ENCODE assay signal across 15 cellular contexts in the genomic region with DNA sequence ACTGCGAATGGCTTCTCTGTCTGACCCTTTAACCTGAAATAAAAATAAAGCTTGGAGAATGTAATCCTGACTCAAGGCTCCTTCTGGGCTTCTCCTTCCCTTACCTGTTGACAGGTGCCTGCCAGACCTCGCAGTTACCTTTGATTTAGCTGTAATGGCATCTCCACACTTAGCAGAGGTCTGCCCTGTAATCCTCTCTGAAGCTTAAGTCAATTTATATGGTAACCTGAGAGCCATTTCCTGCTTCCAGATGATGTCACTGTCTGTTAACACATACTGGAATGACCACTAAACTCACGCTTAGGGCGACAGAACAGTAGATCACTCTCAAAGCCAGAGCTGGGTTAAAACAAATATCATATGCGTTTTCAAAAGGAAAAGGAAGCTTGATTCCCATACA. TPM values are rescaled to one million over a fixed set of nuclear protein-coding genes. Genes with fewer than 3 reads are reported as not detected.
DNase-seq lines count a peak whose midpoint lies in the region; ATAC-seq and TF ChIP-seq lines count a peak whose summit lies in the region.
"Had no signal": no experiment of that assay in that cellular context is flagged by ENCODE, and none has a peak within 500 bp of the region (broad histone marks: within the 10 kb centered on the region; RNA-seq: fewer than 3 reads in every experiment).

No MANE protein-coding gene starts in this region.

- H4K20me1 ChIP-seq in HCT116 (ENCODE audit: insufficient read depth) = no peaks in the 10 kb centered on the region

- TF ChIP-seq CTCF in HCT116 (IDR thresholded peaks at IDR 0.05 in 2 of 3, conservative IDR thresholded peaks at IDR 0.05 in 1 of 3; ENCODE audit: borderline replicate concordance in 1 of 3, insufficient read depth in 1 of 3, low read depth in 2 of 3, low read length in 2 of 3) (no peak), WTC11 (IDR thresholded peaks at IDR 0.05) (no peak), omental fat pad (IDR thresholded peaks at IDR 0.05) (no peak)

- H3K36me3 Mint-ChIP-seq in WTC11 = no peaks in the 10 kb centered on the region
- no peaks in the 10 kb centered on the region for H3K36me3 Mint-ChIP-seq in stimulated activated naive B cell treated with anti-CD40 and anti-IgM and Interleukin-4, amounts not matched to agents 10 μg/mL and 1 μg/mL and 100 μg/mL, for 72 hours

- no peak overlapping the region for H3K4me2 ChIP-seq in HCT116 (ENCODE audit: low read length)
- H3K4me2 ChIP-seq in mesendoderm (ENCODE audit: low read length) = no peak overlapping the region

- no peaks in the 10 kb centered on the region for H3K9me3 ChIP-seq in HCT116 (ENCODE audit: control insufficient read depth in 1 of 2, insufficient read depth in 1 of 2, low read depth in 1 of 2, low read length in 2 of 2)

- H3K56ac ChIP-seq in mesendoderm (ENCODE audit: low read length) = no peak overlapping the region

- H2BK5ac ChIP-seq in mesendoderm (ENCODE audit: low read length) = no peak overlapping the region

- H3K4me1 Mint-ChIP-seq in WTC11 = peaks cover 26% of the 10 kb centered on the region
- no peaks in the 10 kb centered on the region for H3K4me1 Mint-ChIP-seq in stimulated activated naive B cell treated with anti-CD40 and anti-IgM and Interleukin-4, amounts not matched to agents 10 μg/mL and 1 μg/mL and 100 μg/mL, for 72 hours

- no peaks in the 10 kb centered on the region for H3K79me2 ChIP-seq in HCT116 (ENCODE audit: insufficient read depth, low read length)
- no peaks in the 10 kb centered on the region for H3K79me2 ChIP-seq in mesendoderm (ENCODE audit: control insufficient read depth, insufficient read depth, low read length)

- peak; percentile 22; the same call in 1 of the 2 replicates for TF ChIP-seq RAD21 in HCT116 (IDR thresholded peaks at IDR 0.05; ENCODE audit: low read depth)

- H4K8ac ChIP-seq in mesendoderm (ENCODE audit: low read depth, low read length) = no peak overlapping the region

- no CpG with 5 or more reads among the region's 5 CpGs for WGBS in mesendoderm (ENCODE audit: extremely low coverage, insufficient coverage, low lambda C conversion rate)

- H3K4me3 ChIP-seq in HCT116 (replicated peaks in 1 of 2; ENCODE audit: low read depth in 1 of 2, low read length in 2 of 2) (no peak overlapping the region), mesendoderm (ENCODE audit: low read length) (no peak overlapping the region)

- no peak overlapping the region for H3K18ac ChIP-seq in mesendoderm (ENCODE audit: low read length)

- H3K4me1 ChIP-seq in HCT116 (ENCODE audit: control insufficient read depth in 1 of 2, insufficient read depth in 2 of 2, low read length in 2 of 2) (peaks cover 0 to 7% of the 10 kb centered on the region in 2 experiments; a peak in 1 of 4 replicates), mesendoderm (ENCODE audit: control insufficient read depth, low read depth, low read length) (no peaks in the 10 kb centered on the region)

- ATAC-seq in HCT116 = no peak
- ATAC-seq in WTC11 = peak; percentile 32
- ATAC-seq in HG03354 (IDR thresholded peaks at IDR 0.05; ENCODE audit: poor library complexity, severe bottlenecking, unreplicated experiment) = no peak
- ATAC-seq in omental fat pad (ENCODE audit: low FRiP score) = no peak
- ATAC-seq in stimulated activated naive B cell treated with anti-CD40 and anti-IgM and Interleukin-4, amounts not matched to agents 10 μg/mL and 1 μg/mL and 100 μg/mL, for 72 hours (replicated peaks) = no peak

- H3K27ac ChIP-seq in HCT116 (ENCODE audit: low read depth, low read length) (no peak overlapping the region), mesendoderm (ENCODE audit: low read depth, low read length) (no peak overlapping the region)

- no peaks in the 10 kb centered on the region for H3K79me1 ChIP-seq in mesendoderm (ENCODE audit: low read length)

- no peaks in the 10 kb centered on the region for H3K9me3 Mint-ChIP-seq in WTC11
- no peaks in the 10 kb centered on the region for H3K9me3 Mint-ChIP-seq in stimulated activated naive B cell treated with anti-CD40 and anti-IgM and Interleukin-4, amounts not matched to agents 10 μg/mL and 1 μg/mL and 100 μg/mL, for 72 hours
- H3K9me3 Mint-ChIP-seq: stimulated activated naive CD8-positive, alpha-beta T cell treated with anti-CD3 and anti-CD28 coated beads, Interleukin-15, Interleukin-2, amounts not matched to agents 100 ng/mL and 50 ng/mL, for 24 hours had no signal

- H3K27me3 ChIP-seq in HCT116 (ENCODE audit: insufficient read depth, low read length) (peaks cover under 1% of the 10 kb centered on the region; the same call in 1 of the 2 replicates), mesendoderm (ENCODE audit: insufficient read depth, low read length, poor library complexity) (no peaks in the 10 kb centered on the region)

- no peaks in the 10 kb centered on the region for H3K36me3 ChIP-seq in HCT116 (ENCODE audit: control insufficient read depth in 1 of 2, insufficient read depth in 2 of 2, low read length in 2 of 2)
- no peaks in the 10 kb centered on the region for H3K36me3 ChIP-seq in mesendoderm (ENCODE audit: control insufficient read depth, insufficient read depth, low read length)

- no peak overlapping the region for H3K27ac Mint-ChIP-seq in WTC11
- no peak overlapping the region for H3K27ac Mint-ChIP-seq in stimulated activated naive B cell treated with anti-CD40 and anti-IgM and Interleukin-4, amounts not matched to agents 10 μg/mL and 1 μg/mL and 100 μg/mL, for 72 hours
- H3K27ac Mint-ChIP-seq: stimulated activated naive CD8-positive, alpha-beta T cell treated with anti-CD3 and anti-CD28 coated beads, Interleukin-15, Interleukin-2, amounts not matched to agents 100 ng/mL and 50 ng/mL, for 24 hours had no signal

- no peak overlapping the region for H3K23ac ChIP-seq in mesendoderm (ENCODE audit: low read length)

- no peak overlapping the region for H3K9ac ChIP-seq in HCT116 (ENCODE audit: low read length)
- no peak overlapping the region for H3K9ac ChIP-seq in mesendoderm (ENCODE audit: low read length)

- no TSS peak for BruUV-seq in HCT116 (replicated peaks; lab: Mats Ljungman, UMichigan)

- no peak for TF ChIP-seq POLR2A in HCT116 (IDR thresholded peaks at IDR 0.05; ENCODE audit: borderline replicate concordance, extremely low read depth, insufficient read depth, insufficient read length)
- TF ChIP-seq POLR2A in erythroblast (IDR thresholded peaks at IDR 0.05; ENCODE audit: low read length) = no peak

- H2AFZ ChIP-seq in HCT116 (ENCODE audit: low read depth, low read length, poor library complexity, severe bottlenecking) = peak overlapping the region; percentile 24

- intact Hi-C loops in HCT116 (cut with micrococcal nuclease) = no loop called here

- RAD21 ChIA-PET in HCT116 (lab: Charles Lee; ENCODE audit: low non-redundant PET in 1 of 2, low total read pairs in 2 of 2, uncharacterized antibody in 2 of 2, unreplicated experiment in 2 of 2) = no interaction called here

- H2AK5ac ChIP-seq in mesendoderm (ENCODE audit: low read length) = no peak overlapping the region

- no peak overlapping the region for H2BK15ac ChIP-seq in mesendoderm (replicated peaks; ENCODE audit: low read depth)

- DNase-seq in HCT116 (ENCODE audit: low read depth, low spot score) (no peak), NCI-H2081 treated with DMSO at 0.1 percent for 48 hours (lab: John Stamatoyannopoulos, UW) (peak; percentile 6), WTC11 (ENCODE audit: low spot score) (no peak), mesendoderm (peak; percentile 74), omental fat pad (ENCODE audit: low spot score) (no peak), erythroblast (lab: John Stamatoyannopoulos, UW) (no peak)
- DNase-seq in stimulated activated naive B cell treated with anti-CD40 and anti-IgM and Interleukin-4, amounts not matched to agents 10 μg/mL and 1 μg/mL and 100 μg/mL, for 72 hours = no peak
- DNase-seq: activated CD4-positive, alpha-beta T cell treated with anti-CD3 and anti-CD28 coated beads for 48 hours; activated gamma-delta T cell treated with Interleukin-2 at 50 U/mL for 16 hours; dermis blood vessel endothelial cell; H7; hypothalamus; MV-4-11 had no signal

- CTCF ChIA-PET in HCT116 (lab: Charles Lee) (interaction anchor here (1.2 kb wide), 1 partner anchor 27 kb away, joined by 6 read pairs; no protein-coding TSS in a partner anchor), WTC11 (lab: Charles Lee) (interaction anchor here (0.7 to 1.4 kb wide), 4 partner anchors 10 to 422 kb away, joined by 3 read pairs; no protein-coding TSS in a partner anchor)

- H4K5ac ChIP-seq in mesendoderm (ENCODE audit: low read length) = no peak overlapping the region

- no peaks in the 10 kb centered on the region for H3K27me3 Mint-ChIP-seq in WTC11 (ENCODE audit: low read depth)
- peaks cover 17 to 30% of the 10 kb centered on the region in 2 donors for H3K27me3 Mint-ChIP-seq in stimulated activated naive B cell treated with anti-CD40 and anti-IgM and Interleukin-4, amounts not matched to agents 10 μg/mL and 1 μg/mL and 100 μg/mL, for 72 hours

- no peak overlapping the region for H3K4ac ChIP-seq in mesendoderm (ENCODE audit: low read depth, low read length)

- H3K9me2 ChIP-seq in HCT116 (ENCODE audit: insufficient read depth) = no peaks in the 10 kb centered on the region

- POLR2A ChIA-PET in HCT116 (lab: Charles Lee) = interaction anchor here (1.2 kb wide), 1 partner anchor 9 kb away, joined by 4 read pairs; no protein-coding TSS in a partner anchor
- POLR2A ChIA-PET in WTC11 (lab: Charles Lee) = no interaction called here

- H3K4me3 Mint-ChIP-seq in WTC11 = no peak overlapping the region
- H3K4me3 Mint-ChIP-seq in stimulated activated naive B cell treated with anti-CD40 and anti-IgM and Interleukin-4, amounts not matched to agents 10 μg/mL and 1 μg/mL and 100 μg/mL, for 72 hours = no peak overlapping the region
- H3K4me3 Mint-ChIP-seq: stimulated activated naive CD8-positive, alpha-beta T cell treated with anti-CD3 and anti-CD28 coated beads, Interleukin-15, Interleukin-2, amounts not matched to agents 100 ng/mL and 50 ng/mL, for 24 hours had no signal

- H2BK120ac ChIP-seq in mesendoderm (ENCODE audit: low read depth, low read length) = no peak overlapping the region

TF ChIP-seq in HCT116, 20 proteins besides CTCF, POLR2A, EP300 and RAD21 (continues in another document):
- TF ChIP-seq SP1 (IDR thresholded peaks at IDR 0.05; ENCODE audit: low read depth) (no peak), ZNF274 (IDR thresholded peaks at IDR 0.05; ENCODE audit: low read depth, low read length) (no peak)

TF ChIP-seq in WTC11, 78 proteins besides CTCF, POLR2A, EP300 and RAD21 (continues in another document):
- TF ChIP-seq TP53 (CRISPR knock-in tag; IDR thresholded peaks at IDR 0.05) = no peak
- no peak for TF ChIP-seq ESRRA (CRISPR knock-in tag; IDR thresholded peaks at IDR 0.05; ENCODE audit: borderline replicate concordance)
- no peak for TF ChIP-seq OVOL2 (CRISPR knock-in tag; IDR thresholded peaks at IDR 0.05; ENCODE audit: borderline replicate concordance)

RNA-seq across cellular contexts. Expression of a gene that starts 29.4 kb away (rescaled TPM):
- total RNA-seq in HCT116 (2021; ENCODE audit: unreplicated experiment) = not detected
- not detected in 2 replicates for polyA plus RNA-seq in HCT116 (2012)
- 13.4 to 14.0 TPM (median 13.5 TPM) in 3 replicates for total RNA-seq in WTC11 (2021)
- polyA plus RNA-seq in mesendoderm (2013, experiment 1 of 2) = 2.0 TPM
- 2.1 TPM for polyA plus RNA-seq in mesendoderm (2013, experiment 2 of 2)
- total RNA-seq in omental fat pad = not detected
- total RNA-seq: dermis blood vessel endothelial cell had no signal

Comparison
In these comparisons a context has a peak if more than half of its experiments do, and no peak if none do; other contexts are left out.
1. DNase-seq: peak in NCI-H2081 treated with DMSO at 0.1 percent for 48 hours (single experiment) and mesendoderm (single experiment); none in HCT116 (single experiment), WTC11 (single experiment), omental fat pad (single experiment), erythroblast (0 of 2) and stimulated activated naive B cell treated with anti-CD40 and anti-IgM and Interleukin-4, amounts not matched to agents 10 μg/mL and 1 μg/mL and 100 μg/mL, for 72 hours (single experiment).
2. RNA of a gene that starts 29.4 kb away (total RNA-seq): 13.4 to 14.0 TPM in WTC11; not detected in HCT116 (single experiment) and not detected in omental fat pad; every median in the first group is over 10 times any median in the second.